ENCODE assay signal across 24 cellular contexts in genomic region chr1:25238046-25238445, GRCh38. TPM values are rescaled to one million over a fixed set of nuclear protein-coding genes. Genes with fewer than 3 reads are reported as not detected.
DNase-seq lines count a peak whose midpoint lies in the region; ATAC-seq and TF ChIP-seq lines count a peak whose summit lies in the region.
"Had no signal": no experiment of that assay in that cellular context is flagged by ENCODE, and none has a peak within 500 bp of the region (broad histone marks: within the 10 kb centered on the region; RNA-seq: fewer than 3 reads in every experiment).

No MANE protein-coding gene starts in this region.

- H3K27me3 Mint-ChIP-seq in activated CD8-positive, alpha-beta memory T cell treated with anti-CD3 and anti-CD28 coated beads, Interleukin-2, amount 10 ng/mL, durations not matched to agents 7 days and 5 days, result no peaks in the 10 kb centered on the region
- H3K27me3 Mint-ChIP-seq in CD8-positive, alpha-beta memory T cell, result no peaks in the 10 kb centered on the region
- no peaks in the 10 kb centered on the region for H3K27me3 Mint-ChIP-seq in activated B cell treated with CpG ODN at 0.5 μM for 24 hours

- CTCF ChIA-PET in activated CD8-positive, alpha-beta memory T cell treated with anti-CD3 and anti-CD28 coated beads, Interleukin-2, amount 10 ng/mL, durations not matched to agents 7 days and 5 days (lab: Charles Lee), result no interaction called here
- CTCF ChIA-PET in CD8-positive, alpha-beta memory T cell (lab: Charles Lee), result no interaction called here
- CTCF ChIA-PET in activated B cell treated with CpG ODN at 0.5 μM for 24 hours (lab: Charles Lee), result no interaction called here

- H3K9me3 ChIP-seq in CD8-positive, alpha-beta memory T cell (ENCODE audit: low read length), result no peaks in the 10 kb centered on the region
- H3K9me3 ChIP-seq in psoas muscle, result no peaks in the 10 kb centered on the region
- H3K9me3 ChIP-seq: adrenal gland, HAP-1, spleen, uterus had no signal

- peaks cover 47% of the 10 kb centered on the region for H3K4me1 Mint-ChIP-seq in activated CD8-positive, alpha-beta memory T cell treated with anti-CD3 and anti-CD28 coated beads, Interleukin-2, amount 10 ng/mL, durations not matched to agents 7 days and 5 days
- H3K4me1 Mint-ChIP-seq in CD8-positive, alpha-beta memory T cell, result peaks cover 33 to 67% (median 60%) of the 10 kb centered on the region in 3 donors
- peaks cover 57% of the 10 kb centered on the region for H3K4me1 Mint-ChIP-seq in activated B cell treated with CpG ODN at 0.5 μM for 24 hours

- no peaks in the 10 kb centered on the region for H3K27me3 ChIP-seq in CD8-positive, alpha-beta memory T cell (ENCODE audit: insufficient read depth, low read length, poor library complexity, severe bottlenecking)
- H3K27me3 ChIP-seq in psoas muscle (ENCODE audit: insufficient read depth in 3 of 3, low read length in 2 of 3), result no peaks in the 10 kb centered on the region
- H3K27me3 ChIP-seq: adrenal gland, foreskin keratinocyte, spleen, uterus had no signal

- TF ChIP-seq CTCF in activated B cell treated with CpG ODN at 0.5 μM for 24 hours (IDR thresholded peaks at IDR 0.05) (no peak), psoas muscle (IDR thresholded peaks at IDR 0.05) (no peak)

- H3K9me3 Mint-ChIP-seq in activated CD8-positive, alpha-beta memory T cell treated with anti-CD3 and anti-CD28 coated beads, Interleukin-2, amount 10 ng/mL, durations not matched to agents 7 days and 5 days (ENCODE audit: low read depth), result no peaks in the 10 kb centered on the region
- H3K9me3 Mint-ChIP-seq in CD8-positive, alpha-beta memory T cell, result no peaks in the 10 kb centered on the region
- no peaks in the 10 kb centered on the region for H3K9me3 Mint-ChIP-seq in activated B cell treated with CpG ODN at 0.5 μM for 24 hours

- POLR2A ChIA-PET in CD8-positive, alpha-beta memory T cell (lab: Charles Lee), result interaction anchor here (0.7 kb wide), 1 partner anchor 18 kb away, joined by 5 read pairs; no protein-coding TSS in a partner anchor
- POLR2A ChIA-PET in activated B cell treated with CpG ODN at 0.5 μM for 24 hours (lab: Charles Lee), result no interaction called here

- peak overlapping the region; percentile 40 for H3K27ac Mint-ChIP-seq in activated CD8-positive, alpha-beta memory T cell treated with anti-CD3 and anti-CD28 coated beads, Interleukin-2, amount 10 ng/mL, durations not matched to agents 7 days and 5 days
- H3K27ac Mint-ChIP-seq in CD8-positive, alpha-beta memory T cell, result peak overlapping the region in 4 of 8 donors; percentile 38 to 83 (median 64)
- H3K27ac Mint-ChIP-seq in activated B cell treated with CpG ODN at 0.5 μM for 24 hours, result peak overlapping the region; percentile 59

- H3K36me3 ChIP-seq in CD8-positive, alpha-beta memory T cell (ENCODE audit: insufficient read depth, low read length), result peaks cover 9% of the 10 kb centered on the region
- peaks cover 0 to 23% of the 10 kb centered on the region in 2 donors for H3K36me3 ChIP-seq in psoas muscle (ENCODE audit: insufficient read depth in 1 of 2, low read depth in 1 of 2)
- H3K36me3 ChIP-seq: uterus had no signal

- no peak for ATAC-seq in activated CD8-positive, alpha-beta memory T cell treated with anti-CD3 and anti-CD28 coated beads, Interleukin-2, amount 10 ng/mL, durations not matched to agents 7 days and 5 days
- no peak for ATAC-seq in activated B cell treated with CpG ODN at 0.5 μM for 24 hours (ENCODE audit: low read depth)
- no peak for ATAC-seq in psoas muscle
- ATAC-seq in HG03108 (IDR thresholded peaks at IDR 0.05; ENCODE audit: unreplicated experiment), result no peak
- ATAC-seq: foreskin keratinocyte had no signal

- H3K4me3 Mint-ChIP-seq in activated CD8-positive, alpha-beta memory T cell treated with anti-CD3 and anti-CD28 coated beads, Interleukin-2, amount 10 ng/mL, durations not matched to agents 7 days and 5 days, result no peak overlapping the region
- H3K4me3 Mint-ChIP-seq in CD8-positive, alpha-beta memory T cell, result peak overlapping the region in 2 of 7 donors; percentile 16 to 77
- H3K4me3 Mint-ChIP-seq in activated B cell treated with CpG ODN at 0.5 μM for 24 hours, result no peak overlapping the region

- no peak for DNase-seq in activated CD8-positive, alpha-beta memory T cell treated with anti-CD3 and anti-CD28 coated beads, Interleukin-2, amount 10 ng/mL, durations not matched to agents 7 days and 5 days
- DNase-seq in activated CD8-positive, alpha-beta memory T cell treated with anti-CD3 and anti-CD28 coated beads, Interleukin-2, amount 50 U/mL, for 4 hours, result no peak
- DNase-seq in CD8-positive, alpha-beta memory T cell, result no peak
- DNase-seq in activated B cell treated with CpG ODN at 0.5 μM for 24 hours, result no peak
- DNase-seq in psoas muscle, result no peak
- DNase-seq in NCI-H1048 (lab: John Stamatoyannopoulos, UW), result no peak
- no peak for DNase-seq in stimulated activated CD4-positive, alpha-beta T cell treated with anti-CD3 and anti-CD28 coated beads, Interleukin-4, amount 100 ng/mL, for 4 hours
- DNase-seq: ACHN; activated CD4-positive, alpha-beta T cell treated with anti-CD3 and anti-CD28 coated beads, Interleukin-2, amount 50 U/mL, for 4 hours; foreskin keratinocyte; mesenchymal stem cell; NCI-H2081; NCI-H446; spleen; uterus had no signal

- no peak overlapping the region for H3K4me3 ChIP-seq in CD8-positive, alpha-beta memory T cell (ENCODE audit: low read length)
- no peak overlapping the region for H3K4me3 ChIP-seq in psoas muscle
- H3K4me3 ChIP-seq: adrenal gland, HAP-1, spleen, uterus had no signal

- peak overlapping the region; percentile 68 for H3K27ac ChIP-seq in CD8-positive, alpha-beta memory T cell (ENCODE audit: low read depth, low read length)
- H3K27ac ChIP-seq in psoas muscle, result peak overlapping the region; percentile 95
- H3K27ac ChIP-seq: foreskin keratinocyte had no signal

- WGBS in psoas muscle, 3 donors, result 79 to 89% (median 82%) methylated on average over 11 of the region's 11 CpGs

- peaks cover 36% of the 10 kb centered on the region for H3K4me1 ChIP-seq in CD8-positive, alpha-beta memory T cell (ENCODE audit: insufficient read depth, low read length)
- peaks cover 66% of the 10 kb centered on the region for H3K4me1 ChIP-seq in psoas muscle

- intact Hi-C loops in activated B cell treated with CpG ODN at 0.5 μM for 24 hours (cut with micrococcal nuclease) (loop anchor here (2.0 to 10.0 kb wide), 4 partner anchors 313 to 1046 kb away; partner anchors contain the start of gene SRRM1), psoas muscle (cut with DNase I) (no loop called here)

- H3K36me3 Mint-ChIP-seq in activated CD8-positive, alpha-beta memory T cell treated with anti-CD3 and anti-CD28 coated beads, Interleukin-2, amount 10 ng/mL, durations not matched to agents 7 days and 5 days, result peaks cover 25% of the 10 kb centered on the region
- peaks cover 3 to 43% (median 8%) of the 10 kb centered on the region in 3 donors for H3K36me3 Mint-ChIP-seq in CD8-positive, alpha-beta memory T cell
- peaks cover 39% of the 10 kb centered on the region for H3K36me3 Mint-ChIP-seq in activated B cell treated with CpG ODN at 0.5 μM for 24 hours (ENCODE audit: low read depth)

RNA-seq across cellular contexts. Expression of gene SYF2, which starts 5.7 kb away (rescaled TPM):
- 10 to 100 TPM; 33.0 to 33.8 TPM for total RNA-seq in activated CD8-positive, alpha-beta memory T cell treated with anti-CD3 and anti-CD28 coated beads, Interleukin-2, amount 10 ng/mL, durations not matched to agents 7 days and 5 days
- total RNA-seq in CD8-positive, alpha-beta memory T cell, result 10 to 100 TPM; 38.4 to 40.4 TPM
- 90.7 TPM for polyA plus RNA-seq in CD8-positive, alpha-beta memory T cell
- total RNA-seq in activated B cell treated with CpG ODN at 0.5 μM for 24 hours (51.1 and 53.9 TPM in 2 replicates), psoas muscle (10 to 100 TPM; 23.9 to 44.5 (median 30.0) TPM)
- 10 to 100 TPM; 48.5 to 92.9 (median 64.2) TPM for polyA plus RNA-seq in psoas muscle

RNA-seq across cellular contexts. Expression of gene RSRP1, which starts 9.2 kb away (rescaled TPM):
- 100 to 1,000 TPM; 160 to 240 TPM for total RNA-seq in activated CD8-positive, alpha-beta memory T cell treated with anti-CD3 and anti-CD28 coated beads, Interleukin-2, amount 10 ng/mL, durations not matched to agents 7 days and 5 days
- 100 to 1,000 TPM; 116 to 124 TPM for total RNA-seq in CD8-positive, alpha-beta memory T cell
- polyA plus RNA-seq in CD8-positive, alpha-beta memory T cell, result 47.5 TPM
- total RNA-seq in activated B cell treated with CpG ODN at 0.5 μM for 24 hours (179 and 222 TPM in 2 replicates), psoas muscle (10 to 100 TPM in 3 of 4 donors, 1 to 10 TPM in 1; 9.6 to 35.7 (median 20.6) TPM)
- polyA plus RNA-seq in psoas muscle, result 10 to 100 TPM; 15.4 to 36.5 (median 17.6) TPM

RNA-seq across cellular contexts. Expression of gene RHD, which starts 34.3 kb away (rescaled TPM):
- total RNA-seq in activated CD8-positive, alpha-beta memory T cell treated with anti-CD3 and anti-CD28 coated beads, Interleukin-2, amount 10 ng/mL, durations not matched to agents 7 days and 5 days, result not detected
- not detected for total RNA-seq in CD8-positive, alpha-beta memory T cell
- 0.46 TPM for polyA plus RNA-seq in CD8-positive, alpha-beta memory T cell
- total RNA-seq in activated B cell treated with CpG ODN at 0.5 μM for 24 hours (not detected in 2 replicates), psoas muscle (under 1 TPM in 1 of 4 donors, not detected in 3; 0.12 TPM)
- polyA plus RNA-seq in psoas muscle, result not detected
- total RNA-seq: cardiac septum, foreskin keratinocyte, kidney epithelial cell, pulmonary artery endothelial cell, RPMI7951, subcutaneous adipose tissue had no signal
- polyA plus RNA-seq: foreskin keratinocyte, neural cell had no signal
